1 cellular context compared by ENCODE assay signal in genomic region chr5:67156976-67157583, GRCh38.
TF ChIP-seq lines count a peak whose summit lies in the region.

No MANE protein-coding gene starts in this region.

TF ChIP-seq in HCT116, 20 proteins besides CTCF, POLR2A, EP300 and RAD21 (continued from another document):
- TF ChIP-seq ZBTB33 (IDR thresholded peaks at IDR 0.05; ENCODE audit: extremely low read depth, insufficient replicate concordance, low read length) (no peak), ZNF274 (IDR thresholded peaks at IDR 0.05; ENCODE audit: low read depth, low read length) (no peak), CBX3 (IDR thresholded peaks at IDR 0.05; ENCODE audit: low read depth) (no peak), CEBPB (IDR thresholded peaks at IDR 0.05; ENCODE audit: low read depth) (no peak), ELF1 (IDR thresholded peaks at IDR 0.05; ENCODE audit: borderline replicate concordance, low read depth) (no peak), SIN3A (IDR thresholded peaks at IDR 0.05; ENCODE audit: low read depth) (no peak), EGR1 (IDR thresholded peaks at IDR 0.05; ENCODE audit: low read depth) (no peak), EZH2 (IDR thresholded peaks at IDR 0.05) (no peak)
TF ChIP-seq in HCT116: peak in this region for 0.
